ENCODE assay signal across 1 cellular context in the genomic region with DNA sequence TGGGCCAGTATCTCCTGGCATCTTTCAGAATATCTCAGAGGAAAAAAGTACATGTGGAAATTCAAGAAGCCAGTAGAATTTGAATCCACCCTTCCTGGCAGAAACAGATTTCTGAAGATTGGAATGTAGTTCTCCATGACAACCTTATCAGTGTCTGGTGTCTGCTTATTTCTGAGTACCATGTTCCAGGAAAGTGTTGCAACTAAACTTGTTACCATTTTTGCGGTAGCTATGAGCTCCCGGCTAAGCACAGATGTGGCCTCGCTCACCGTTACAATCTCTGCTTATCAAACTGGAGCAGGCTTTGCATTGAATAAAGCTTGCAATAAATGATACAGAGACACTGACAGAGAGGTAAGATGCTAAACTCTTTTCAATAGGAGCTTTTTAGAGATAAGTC.
TF ChIP-seq lines count a peak whose summit lies in the region.

No MANE protein-coding gene starts in this region.

TF ChIP-seq in K562, 482 proteins besides CTCF, POLR2A, EP300 and RAD21 (continued from another document and continues in another):
- TF ChIP-seq MYBL2 (IDR thresholded peaks at IDR 0.05; ENCODE audit: low read depth) (no peak; the same call in 1 of the 2 replicates), MYBL2 (CRISPR knock-in tag; IDR thresholded peaks at IDR 0.05; ENCODE audit: borderline replicate concordance) (no peak), PRMT5 (CRISPR knock-in tag; IDR thresholded peaks at IDR 0.05) (no peak), WHSC1 (IDR thresholded peaks at IDR 0.05; ENCODE audit: low read length) (no peak), RFX1 (IDR thresholded peaks at IDR 0.05) (peak; percentile 89), SMC3 (conservative IDR thresholded peaks at IDR 0.05; ENCODE audit: insufficient read depth, low read depth, low read length) (no peak), ETV1 (tag; conservative IDR thresholded peaks at IDR 0.05; ENCODE audit: low read depth) (no peak; the same call in 1 of the 2 replicates), FOXP1 (CRISPR knock-in tag; IDR thresholded peaks at IDR 0.05) (no peak), CSDE1 (IDR thresholded peaks at IDR 0.05) (no peak), THRAP3 (IDR thresholded peaks at IDR 0.05; ENCODE audit: borderline replicate concordance) (no peak), CEBPB (tag; IDR thresholded peaks at IDR 0.05) (peak; percentile 97), ARNT (IDR thresholded peaks at IDR 0.05) (peak in 1 of 2 experiments; percentile 92; a peak in 2 of 4 replicates), RBM25 (IDR thresholded peaks at IDR 0.05; ENCODE audit: low read depth, low read length, severe bottlenecking) (no peak), ATF7 (IDR thresholded peaks at IDR 0.05) (peak; percentile 77), FOXM1 (IDR thresholded peaks at IDR 0.05; ENCODE audit: low read depth) (peak; percentile 93), FOXM1 (CRISPR knock-in tag; IDR thresholded peaks at IDR 0.05; ENCODE audit: low read depth) (no peak), SETDB1 (IDR thresholded peaks at IDR 0.05; ENCODE audit: low read length) (no peak), RB1 (IDR thresholded peaks at IDR 0.05; ENCODE audit: low read depth) (peak; percentile 11; the same call in 1 of the 2 replicates), DACH1 (IDR thresholded peaks at IDR 0.05; ENCODE audit: partially characterized antibody) (no peak), MECOM (CRISPR knock-in tag; IDR thresholded peaks at IDR 0.05) (no peak), TARDBP (IDR thresholded peaks at IDR 0.05) (peak; percentile 58; the same call in 1 of the 2 replicates), ZBTB8A (IDR thresholded peaks at IDR 0.05; ENCODE audit: partially characterized antibody) (no peak), ARHGAP35 (IDR thresholded peaks at IDR 0.05; ENCODE audit: partially characterized antibody) (no peak), TRIM24 (IDR thresholded peaks at IDR 0.05) (peak; percentile 45 to 90), EZH2 (IDR thresholded peaks at IDR 0.05; ENCODE audit: borderline replicate concordance, low read depth, low read length) (no peak), SAFB2 (IDR thresholded peaks at IDR 0.05; ENCODE audit: borderline replicate concordance, low read depth, low read length, severe bottlenecking) (no peak), MAFF (IDR thresholded peaks at IDR 0.05; ENCODE audit: low read length) (no peak), BCL6 (CRISPR knock-in tag; IDR thresholded peaks at IDR 0.05) (no peak), YBX1 (IDR thresholded peaks at IDR 0.05) (no peak), ZBED1 (IDR thresholded peaks at IDR 0.05) (no peak; the same call in 1 of the 2 replicates), RAD51 (IDR thresholded peaks at IDR 0.05; ENCODE audit: borderline replicate concordance, low read depth) (no peak; the same call in 1 of the 2 replicates), ZFPM2 (CRISPR knock-in tag; IDR thresholded peaks at IDR 0.05) (no peak), PML (IDR thresholded peaks at IDR 0.05; ENCODE audit: low read length) (peak; percentile 94), NONO (IDR thresholded peaks at IDR 0.05; ENCODE audit: low read depth in 2 of 2, low read length in 1 of 2) (no peak), SMARCB1 (IDR thresholded peaks at IDR 0.05; ENCODE audit: insufficient read length, low read depth) (no peak), PHB2 (IDR thresholded peaks at IDR 0.05; ENCODE audit: low read depth) (peak; percentile 59; the same call in 1 of the 2 replicates), CREM (IDR thresholded peaks at IDR 0.05; ENCODE audit: low read depth) (no peak), ZNF143 (CRISPR knock-in tag; IDR thresholded peaks at IDR 0.05) (no peak), ZNF830 (CRISPR knock-in tag; IDR thresholded peaks at IDR 0.05) (no peak), ZNF584 (CRISPR knock-in tag; IDR thresholded peaks at IDR 0.05; ENCODE audit: low read depth) (peak; percentile 79), KLF13 (tag; IDR thresholded peaks at IDR 0.05; ENCODE audit: borderline replicate concordance, low read depth) (no peak)
- TF ChIP-seq, protein P1, sequence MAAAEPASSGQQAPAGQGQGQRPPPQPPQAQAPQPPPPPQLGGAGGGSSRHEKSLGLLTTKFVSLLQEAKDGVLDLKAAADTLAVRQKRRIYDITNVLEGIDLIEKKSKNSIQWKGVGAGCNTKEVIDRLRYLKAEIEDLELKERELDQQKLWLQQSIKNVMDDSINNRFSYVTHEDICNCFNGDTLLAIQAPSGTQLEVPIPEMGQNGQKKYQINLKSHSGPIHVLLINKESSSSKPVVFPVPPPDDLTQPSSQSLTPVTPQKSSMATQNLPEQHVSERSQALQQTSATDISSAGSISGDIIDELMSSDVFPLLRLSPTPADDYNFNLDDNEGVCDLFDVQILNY (CRISPR knock-in tag; IDR thresholded peaks at IDR 0.05) = no peak
- TF ChIP-seq, protein P2, sequence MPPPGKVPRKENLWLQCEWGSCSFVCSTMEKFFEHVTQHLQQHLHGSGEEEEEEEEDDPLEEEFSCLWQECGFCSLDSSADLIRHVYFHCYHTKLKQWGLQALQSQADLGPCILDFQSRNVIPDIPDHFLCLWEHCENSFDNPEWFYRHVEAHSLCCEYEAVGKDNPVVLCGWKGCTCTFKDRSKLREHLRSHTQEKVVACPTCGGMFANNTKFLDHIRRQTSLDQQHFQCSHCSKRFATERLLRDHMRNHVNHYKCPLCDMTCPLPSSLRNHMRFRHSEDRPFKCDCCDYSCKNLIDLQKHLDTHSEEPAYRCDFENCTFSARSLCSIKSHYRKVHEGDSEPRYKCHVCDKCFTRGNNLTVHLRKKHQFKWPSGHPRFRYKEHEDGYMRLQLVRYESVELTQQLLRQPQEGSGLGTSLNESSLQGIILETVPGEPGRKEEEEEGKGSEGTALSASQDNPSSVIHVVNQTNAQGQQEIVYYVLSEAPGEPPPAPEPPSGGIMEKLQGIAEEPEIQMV (tag; conservative IDR thresholded peaks at IDR 0.05; ENCODE audit: low read depth) = no peak
- TF ChIP-seq, protein P3, sequence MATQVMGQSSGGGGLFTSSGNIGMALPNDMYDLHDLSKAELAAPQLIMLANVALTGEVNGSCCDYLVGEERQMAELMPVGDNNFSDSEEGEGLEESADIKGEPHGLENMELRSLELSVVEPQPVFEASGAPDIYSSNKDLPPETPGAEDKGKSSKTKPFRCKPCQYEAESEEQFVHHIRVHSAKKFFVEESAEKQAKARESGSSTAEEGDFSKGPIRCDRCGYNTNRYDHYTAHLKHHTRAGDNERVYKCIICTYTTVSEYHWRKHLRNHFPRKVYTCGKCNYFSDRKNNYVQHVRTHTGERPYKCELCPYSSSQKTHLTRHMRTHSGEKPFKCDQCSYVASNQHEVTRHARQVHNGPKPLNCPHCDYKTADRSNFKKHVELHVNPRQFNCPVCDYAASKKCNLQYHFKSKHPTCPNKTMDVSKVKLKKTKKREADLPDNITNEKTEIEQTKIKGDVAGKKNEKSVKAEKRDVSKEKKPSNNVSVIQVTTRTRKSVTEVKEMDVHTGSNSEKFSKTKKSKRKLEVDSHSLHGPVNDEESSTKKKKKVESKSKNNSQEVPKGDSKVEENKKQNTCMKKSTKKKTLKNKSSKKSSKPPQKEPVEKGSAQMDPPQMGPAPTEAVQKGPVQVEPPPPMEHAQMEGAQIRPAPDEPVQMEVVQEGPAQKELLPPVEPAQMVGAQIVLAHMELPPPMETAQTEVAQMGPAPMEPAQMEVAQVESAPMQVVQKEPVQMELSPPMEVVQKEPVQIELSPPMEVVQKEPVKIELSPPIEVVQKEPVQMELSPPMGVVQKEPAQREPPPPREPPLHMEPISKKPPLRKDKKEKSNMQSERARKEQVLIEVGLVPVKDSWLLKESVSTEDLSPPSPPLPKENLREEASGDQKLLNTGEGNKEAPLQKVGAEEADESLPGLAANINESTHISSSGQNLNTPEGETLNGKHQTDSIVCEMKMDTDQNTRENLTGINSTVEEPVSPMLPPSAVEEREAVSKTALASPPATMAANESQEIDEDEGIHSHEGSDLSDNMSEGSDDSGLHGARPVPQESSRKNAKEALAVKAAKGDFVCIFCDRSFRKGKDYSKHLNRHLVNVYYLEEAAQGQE (CRISPR knock-in tag; IDR thresholded peaks at IDR 0.05; ENCODE audit: low read depth) = no peak
- TF ChIP-seq, protein P4, sequence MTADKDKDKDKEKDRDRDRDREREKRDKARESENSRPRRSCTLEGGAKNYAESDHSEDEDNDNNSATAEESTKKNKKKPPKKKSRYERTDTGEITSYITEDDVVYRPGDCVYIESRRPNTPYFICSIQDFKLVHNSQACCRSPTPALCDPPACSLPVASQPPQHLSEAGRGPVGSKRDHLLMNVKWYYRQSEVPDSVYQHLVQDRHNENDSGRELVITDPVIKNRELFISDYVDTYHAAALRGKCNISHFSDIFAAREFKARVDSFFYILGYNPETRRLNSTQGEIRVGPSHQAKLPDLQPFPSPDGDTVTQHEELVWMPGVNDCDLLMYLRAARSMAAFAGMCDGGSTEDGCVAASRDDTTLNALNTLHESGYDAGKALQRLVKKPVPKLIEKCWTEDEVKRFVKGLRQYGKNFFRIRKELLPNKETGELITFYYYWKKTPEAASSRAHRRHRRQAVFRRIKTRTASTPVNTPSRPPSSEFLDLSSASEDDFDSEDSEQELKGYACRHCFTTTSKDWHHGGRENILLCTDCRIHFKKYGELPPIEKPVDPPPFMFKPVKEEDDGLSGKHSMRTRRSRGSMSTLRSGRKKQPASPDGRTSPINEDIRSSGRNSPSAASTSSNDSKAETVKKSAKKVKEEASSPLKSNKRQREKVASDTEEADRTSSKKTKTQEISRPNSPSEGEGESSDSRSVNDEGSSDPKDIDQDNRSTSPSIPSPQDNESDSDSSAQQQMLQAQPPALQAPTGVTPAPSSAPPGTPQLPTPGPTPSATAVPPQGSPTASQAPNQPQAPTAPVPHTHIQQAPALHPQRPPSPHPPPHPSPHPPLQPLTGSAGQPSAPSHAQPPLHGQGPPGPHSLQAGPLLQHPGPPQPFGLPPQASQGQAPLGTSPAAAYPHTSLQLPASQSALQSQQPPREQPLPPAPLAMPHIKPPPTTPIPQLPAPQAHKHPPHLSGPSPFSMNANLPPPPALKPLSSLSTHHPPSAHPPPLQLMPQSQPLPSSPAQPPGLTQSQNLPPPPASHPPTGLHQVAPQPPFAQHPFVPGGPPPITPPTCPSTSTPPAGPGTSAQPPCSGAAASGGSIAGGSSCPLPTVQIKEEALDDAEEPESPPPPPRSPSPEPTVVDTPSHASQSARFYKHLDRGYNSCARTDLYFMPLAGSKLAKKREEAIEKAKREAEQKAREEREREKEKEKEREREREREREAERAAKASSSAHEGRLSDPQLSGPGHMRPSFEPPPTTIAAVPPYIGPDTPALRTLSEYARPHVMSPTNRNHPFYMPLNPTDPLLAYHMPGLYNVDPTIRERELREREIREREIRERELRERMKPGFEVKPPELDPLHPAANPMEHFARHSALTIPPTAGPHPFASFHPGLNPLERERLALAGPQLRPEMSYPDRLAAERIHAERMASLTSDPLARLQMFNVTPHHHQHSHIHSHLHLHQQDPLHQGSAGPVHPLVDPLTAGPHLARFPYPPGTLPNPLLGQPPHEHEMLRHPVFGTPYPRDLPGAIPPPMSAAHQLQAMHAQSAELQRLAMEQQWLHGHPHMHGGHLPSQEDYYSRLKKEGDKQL (CRISPR knock-in tag; IDR thresholded peaks at IDR 0.05; ENCODE audit: borderline replicate concordance) = no peak
- TF ChIP-seq, protein P5, sequence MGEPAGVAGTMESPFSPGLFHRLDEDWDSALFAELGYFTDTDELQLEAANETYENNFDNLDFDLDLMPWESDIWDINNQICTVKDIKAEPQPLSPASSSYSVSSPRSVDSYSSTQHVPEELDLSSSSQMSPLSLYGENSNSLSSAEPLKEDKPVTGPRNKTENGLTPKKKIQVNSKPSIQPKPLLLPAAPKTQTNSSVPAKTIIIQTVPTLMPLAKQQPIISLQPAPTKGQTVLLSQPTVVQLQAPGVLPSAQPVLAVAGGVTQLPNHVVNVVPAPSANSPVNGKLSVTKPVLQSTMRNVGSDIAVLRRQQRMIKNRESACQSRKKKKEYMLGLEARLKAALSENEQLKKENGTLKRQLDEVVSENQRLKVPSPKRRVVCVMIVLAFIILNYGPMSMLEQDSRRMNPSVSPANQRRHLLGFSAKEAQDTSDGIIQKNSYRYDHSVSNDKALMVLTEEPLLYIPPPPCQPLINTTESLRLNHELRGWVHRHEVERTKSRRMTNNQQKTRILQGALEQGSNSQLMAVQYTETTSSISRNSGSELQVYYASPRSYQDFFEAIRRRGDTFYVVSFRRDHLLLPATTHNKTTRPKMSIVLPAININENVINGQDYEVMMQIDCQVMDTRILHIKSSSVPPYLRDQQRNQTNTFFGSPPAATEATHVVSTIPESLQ (CRISPR knock-in tag; IDR thresholded peaks at IDR 0.05) = no peak
- TF ChIP-seq, protein P6, sequence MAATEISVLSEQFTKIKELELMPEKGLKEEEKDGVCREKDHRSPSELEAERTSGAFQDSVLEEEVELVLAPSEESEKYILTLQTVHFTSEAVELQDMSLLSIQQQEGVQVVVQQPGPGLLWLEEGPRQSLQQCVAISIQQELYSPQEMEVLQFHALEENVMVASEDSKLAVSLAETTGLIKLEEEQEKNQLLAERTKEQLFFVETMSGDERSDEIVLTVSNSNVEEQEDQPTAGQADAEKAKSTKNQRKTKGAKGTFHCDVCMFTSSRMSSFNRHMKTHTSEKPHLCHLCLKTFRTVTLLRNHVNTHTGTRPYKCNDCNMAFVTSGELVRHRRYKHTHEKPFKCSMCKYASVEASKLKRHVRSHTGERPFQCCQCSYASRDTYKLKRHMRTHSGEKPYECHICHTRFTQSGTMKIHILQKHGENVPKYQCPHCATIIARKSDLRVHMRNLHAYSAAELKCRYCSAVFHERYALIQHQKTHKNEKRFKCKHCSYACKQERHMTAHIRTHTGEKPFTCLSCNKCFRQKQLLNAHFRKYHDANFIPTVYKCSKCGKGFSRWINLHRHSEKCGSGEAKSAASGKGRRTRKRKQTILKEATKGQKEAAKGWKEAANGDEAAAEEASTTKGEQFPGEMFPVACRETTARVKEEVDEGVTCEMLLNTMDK (IDR thresholded peaks at IDR 0.05; ENCODE audit: borderline replicate concordance, insufficient read depth, low read depth, low read length, poor library complexity, severe bottlenecking) = no peak
- TF ChIP-seq, protein P7, sequence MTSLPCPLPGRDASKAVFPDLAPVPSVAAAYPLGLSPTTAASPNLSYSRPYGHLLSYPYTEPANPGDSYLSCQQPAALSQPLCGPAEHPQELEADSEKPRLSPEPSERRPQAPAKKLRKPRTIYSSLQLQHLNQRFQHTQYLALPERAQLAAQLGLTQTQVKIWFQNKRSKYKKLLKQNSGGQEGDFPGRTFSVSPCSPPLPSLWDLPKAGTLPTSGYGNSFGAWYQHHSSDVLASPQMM (CRISPR knock-in tag; IDR thresholded peaks at IDR 0.05) = no peak
- TF ChIP-seq, protein P8, sequence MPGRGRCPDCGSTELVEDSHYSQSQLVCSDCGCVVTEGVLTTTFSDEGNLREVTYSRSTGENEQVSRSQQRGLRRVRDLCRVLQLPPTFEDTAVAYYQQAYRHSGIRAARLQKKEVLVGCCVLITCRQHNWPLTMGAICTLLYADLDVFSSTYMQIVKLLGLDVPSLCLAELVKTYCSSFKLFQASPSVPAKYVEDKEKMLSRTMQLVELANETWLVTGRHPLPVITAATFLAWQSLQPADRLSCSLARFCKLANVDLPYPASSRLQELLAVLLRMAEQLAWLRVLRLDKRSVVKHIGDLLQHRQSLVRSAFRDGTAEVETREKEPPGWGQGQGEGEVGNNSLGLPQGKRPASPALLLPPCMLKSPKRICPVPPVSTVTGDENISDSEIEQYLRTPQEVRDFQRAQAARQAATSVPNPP (IDR thresholded peaks at IDR 0.05; ENCODE audit: borderline replicate concordance, insufficient read depth, insufficient read length) = no peak
- TF ChIP-seq, protein P9, sequence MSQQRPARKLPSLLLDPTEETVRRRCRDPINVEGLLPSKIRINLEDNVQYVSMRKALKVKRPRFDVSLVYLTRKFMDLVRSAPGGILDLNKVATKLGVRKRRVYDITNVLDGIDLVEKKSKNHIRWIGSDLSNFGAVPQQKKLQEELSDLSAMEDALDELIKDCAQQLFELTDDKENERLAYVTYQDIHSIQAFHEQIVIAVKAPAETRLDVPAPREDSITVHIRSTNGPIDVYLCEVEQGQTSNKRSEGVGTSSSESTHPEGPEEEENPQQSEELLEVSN (IDR thresholded peaks at IDR 0.05; ENCODE audit: borderline replicate concordance in 1 of 2, extremely low read depth in 1 of 2, insufficient read depth in 1 of 2, insufficient read length in 1 of 2, low read depth in 1 of 2, low read length in 1 of 2, poor library complexity in 1 of 2, severe bottlenecking in 1 of 2) = no peak
